In the genomic region with DNA sequence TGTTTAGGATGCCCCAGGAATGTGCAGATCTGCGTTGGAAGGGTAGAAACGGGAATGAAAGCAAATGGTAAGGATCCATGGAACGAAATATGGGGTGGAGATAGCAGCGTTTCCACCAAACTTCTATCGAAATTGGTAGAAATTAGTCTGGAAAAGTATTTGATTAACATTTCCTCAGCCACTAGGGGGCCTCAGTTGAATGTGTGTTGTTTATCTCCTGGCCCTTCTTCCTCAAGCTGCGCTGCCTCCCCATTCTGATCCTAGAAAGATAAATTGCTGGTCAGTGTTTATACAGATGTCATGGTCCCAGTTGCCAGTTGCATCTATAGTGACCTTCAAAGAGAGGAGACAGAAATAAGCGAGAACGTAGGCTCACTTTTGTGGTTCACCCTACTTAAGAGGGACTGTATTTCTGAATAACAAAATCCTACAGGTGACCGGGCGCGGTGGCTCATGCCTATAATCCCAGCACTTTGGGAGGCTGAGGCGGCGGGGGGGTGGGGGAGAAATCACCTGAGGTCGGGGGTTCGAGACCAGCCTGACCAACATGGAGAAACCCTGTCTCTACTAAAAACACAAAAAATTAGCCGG, we compare ENCODE assay signal across 8 cellular contexts.
DNase-seq lines count a peak whose midpoint lies in the region; ATAC-seq and TF ChIP-seq lines count a peak whose summit lies in the region.

No MANE protein-coding gene starts in this region.

- H3K4me1 ChIP-seq in right atrium auricular region = no peaks in the 10 kb centered on the region
- no peaks in the 10 kb centered on the region for H3K4me1 ChIP-seq in mesendoderm (ENCODE audit: control insufficient read depth, low read depth, low read length)

- H3K27me3 ChIP-seq in right atrium auricular region (no peaks in the 10 kb centered on the region), mesendoderm (ENCODE audit: insufficient read depth, low read length, poor library complexity) (no peaks in the 10 kb centered on the region)

- H3K4ac ChIP-seq in mesendoderm (ENCODE audit: low read depth, low read length) = no peak overlapping the region

- H3K56ac ChIP-seq in mesendoderm (ENCODE audit: low read length) = no peak overlapping the region

- no peak overlapping the region for H2BK120ac ChIP-seq in mesendoderm (ENCODE audit: low read depth, low read length)

- no peak overlapping the region for H2BK15ac ChIP-seq in mesendoderm (replicated peaks; ENCODE audit: low read depth)

- H2AK5ac ChIP-seq in mesendoderm (ENCODE audit: low read length) = no peak overlapping the region

- H3K4me2 ChIP-seq in mesendoderm (ENCODE audit: low read length) = no peak overlapping the region

- no peak for ATAC-seq in Right ventricle myocardium inferior
- no peak for ATAC-seq in GM19395 (IDR thresholded peaks at IDR 0.05; ENCODE audit: unreplicated experiment)
- ATAC-seq in HG03439 (IDR thresholded peaks at IDR 0.05; ENCODE audit: unreplicated experiment) = no peak

- in situ Hi-C loops in astrocyte of the cerebellum (cut with HindIII; ENCODE audit: low sequenced_read_pairs) = no loop called here

- H3K27ac ChIP-seq in right atrium auricular region = no peak overlapping the region
- no peak overlapping the region for H3K27ac ChIP-seq in mesendoderm (ENCODE audit: low read depth, low read length)

- no peak overlapping the region for H3K18ac ChIP-seq in mesendoderm (ENCODE audit: low read length)

- H3K9ac ChIP-seq in mesendoderm (ENCODE audit: low read length) = no peak overlapping the region

- peak; percentile 23 to 58 for TF ChIP-seq CTCF in right atrium auricular region (IDR thresholded peaks at IDR 0.05)
- TF ChIP-seq CTCF in astrocyte of the cerebellum (IDR thresholded peaks at IDR 0.05; ENCODE audit: low read depth, low read length, missing control alignments) = peak; percentile 36

- H3K4me3 ChIP-seq in right atrium auricular region (no peak overlapping the region), astrocyte of the cerebellum (ENCODE audit: low read depth, low read length) (no peak overlapping the region), mesendoderm (ENCODE audit: low read length) (no peak overlapping the region)

- H3K36me3 ChIP-seq in right atrium auricular region = no peaks in the 10 kb centered on the region
- no peaks in the 10 kb centered on the region for H3K36me3 ChIP-seq in mesendoderm (ENCODE audit: control insufficient read depth, insufficient read depth, low read length)

- no peak overlapping the region for H4K5ac ChIP-seq in mesendoderm (ENCODE audit: low read length)

- DNase-seq in right atrium auricular region (ENCODE audit: low spot score) = no peak
- no peak for DNase-seq in Right ventricle myocardium inferior (ENCODE audit: missing footprints)
- DNase-seq in NCI-H2029 treated with DMSO at 0.1 percent for 48 hours (lab: John Stamatoyannopoulos, UW) = peak; percentile 26
- DNase-seq in astrocyte of the cerebellum (ENCODE audit: low read depth) = no peak
- peak; percentile 73 for DNase-seq in mesendoderm
- no peak for DNase-seq in NCI-H774 (lab: John Stamatoyannopoulos, UW)

- WGBS in mesendoderm (ENCODE audit: extremely low coverage, insufficient coverage, low lambda C conversion rate) = no CpG with 5 or more reads among the region's 16 CpGs

- H3K79me1 ChIP-seq in mesendoderm (ENCODE audit: low read length) = no peaks in the 10 kb centered on the region

- H3K23ac ChIP-seq in mesendoderm (ENCODE audit: low read length) = no peak overlapping the region

- H3K79me2 ChIP-seq in mesendoderm (ENCODE audit: control insufficient read depth, insufficient read depth, low read length) = no peaks in the 10 kb centered on the region

- H2BK5ac ChIP-seq in mesendoderm (ENCODE audit: low read length) = no peak overlapping the region

- H4K8ac ChIP-seq in mesendoderm (ENCODE audit: low read depth, low read length) = no peak overlapping the region

- intact Hi-C loops in Right ventricle myocardium inferior (cut with DNase I) = no loop called here

- no peaks in the 10 kb centered on the region for H3K9me3 ChIP-seq in right atrium auricular region

Comparison
In these comparisons a context has a peak if more than half of its experiments do, and no peak if none do; other contexts are left out.
1. DNase-seq: peak in NCI-H2029 treated with DMSO at 0.1 percent for 48 hours (single experiment) and mesendoderm (single experiment); none in right atrium auricular region (single experiment), Right ventricle myocardium inferior (single experiment), astrocyte of the cerebellum (single experiment) and NCI-H774 (single experiment).